ENCODE assay signal across 13 cellular contexts in the genomic region with DNA sequence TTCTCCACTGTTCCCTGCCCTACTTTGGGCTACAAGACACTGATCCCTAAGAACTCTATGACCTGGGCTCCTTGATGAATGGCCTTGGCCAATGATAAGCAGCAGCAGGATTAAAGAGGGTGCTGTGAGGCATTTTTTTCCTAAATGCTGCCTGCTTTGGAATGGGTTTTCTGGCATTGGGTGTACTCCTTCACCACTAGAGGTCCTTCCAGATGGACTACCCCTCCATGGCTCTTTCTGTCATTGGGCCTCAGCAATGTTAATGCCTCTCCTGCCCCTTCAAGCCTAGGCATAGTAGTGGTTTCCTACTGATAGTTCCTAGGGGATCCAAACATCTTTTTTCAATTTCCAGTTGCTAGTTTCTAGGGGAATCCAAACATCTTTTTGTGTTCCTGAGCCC.
DNase-seq lines count a peak whose midpoint lies in the region; ATAC-seq, FAIRE-seq and TF ChIP-seq lines count a peak whose summit lies in the region.
"Had no signal": no experiment of that assay in that cellular context is flagged by ENCODE, and none has a peak within 500 bp of the region (broad histone marks: within the 10 kb centered on the region; RNA-seq: fewer than 3 reads in every experiment).

No MANE protein-coding gene starts in this region.

- no peak overlapping the region for H3K27ac ChIP-seq in pancreas
- H3K27ac ChIP-seq: vagina had no signal

- H3K9me3 ChIP-seq in pancreas, result no peaks in the 10 kb centered on the region
- H3K9me3 ChIP-seq: vagina had no signal

- H3K4me3 ChIP-seq in epithelial cell of proximal tubule (ENCODE audit: low read depth, low read length) (no peak overlapping the region), pancreas (no peak overlapping the region)
- H3K4me3 ChIP-seq: vagina had no signal

- no peak overlapping the region for H3K27ac Mint-ChIP-seq in Calu3 (ENCODE audit: unreplicated experiment)

- DNase-seq in A172 (ENCODE audit: low spot score), result peak; percentile 3
- DNase-seq in NCI-H69 (lab: John Stamatoyannopoulos, UW), result peak; percentile 24
- no peak for DNase-seq in epithelial cell of proximal tubule (ENCODE audit: low read depth)
- no peak for DNase-seq in Calu3
- no peak for DNase-seq in pancreas
- DNase-seq in stimulated activated CD4-positive, alpha-beta T cell treated with anti-CD3 and anti-CD28 coated beads, Interleukin-2, amount 100 ng/mL, for 48 hours, result no peak
- no peak for DNase-seq in SKM-1 treated with dmso at 0.1 percent for 144 hours (lab: John Stamatoyannopoulos, UW; ENCODE audit: unreplicated experiment)
- DNase-seq: activated CD4-positive, alpha-beta T cell treated with anti-CD3 and anti-CD28 coated beads for 48 hours; activated effector memory CD4-positive, alpha-beta T cell treated with anti-CD3 and anti-CD28 coated beads, Interleukin-2, amount 50 U/mL, for 16 hours; left colon; stimulated activated CD4-positive, alpha-beta T cell treated with anti-CD3 and anti-CD28 coated beads, Interleukin-12 subunit alpha, Interleukin-12 subunit beta, amount 100 ng/mL, for 4 hours had no signal

- FAIRE-seq in pancreas (lab: Jason Lieb, UNC), result no peak

- H3K36me3 Mint-ChIP-seq in Calu3 (ENCODE audit: insufficient read depth, unreplicated experiment), result no peaks in the 10 kb centered on the region

- intact Hi-C loops in Calu3 (cut with micrococcal nuclease; ENCODE audit: unreplicated experiment), result no loop called here
- intact Hi-C loops in pancreas (cut with DNase I), result no loop called here

- no peaks in the 10 kb centered on the region for H3K9me3 Mint-ChIP-seq in Calu3 (ENCODE audit: low read depth, unreplicated experiment)

- H3K36me3 ChIP-seq in pancreas, result no peaks in the 10 kb centered on the region
- H3K36me3 ChIP-seq: vagina had no signal

- no peaks in the 10 kb centered on the region for H3K27me3 ChIP-seq in pancreas
- H3K27me3 ChIP-seq: vagina had no signal

- peaks cover 29% of the 10 kb centered on the region for H3K4me1 Mint-ChIP-seq in Calu3 (ENCODE audit: low read depth, unreplicated experiment)

- CTCF ChIA-PET in Calu3 (lab: Charles Lee), result no interaction called here

- no peaks in the 10 kb centered on the region for H3K27me3 Mint-ChIP-seq in Calu3 (ENCODE audit: unreplicated experiment)

- no peak for ATAC-seq in pancreas
- ATAC-seq: left colon had no signal

- no TSS peak for BruUV-seq in Calu3 (replicated peaks; lab: Mats Ljungman, UMichigan)

- TF ChIP-seq CTCF in GM12872 (IDR thresholded peaks at IDR 0.05; ENCODE audit: insufficient read depth, low read depth, low read length) (peak; percentile 54), epithelial cell of proximal tubule (conservative IDR thresholded peaks at IDR 0.05; ENCODE audit: low read depth, low read length) (peak; percentile 49), Calu3 (IDR thresholded peaks at IDR 0.05; ENCODE audit: unreplicated experiment) (no peak), pancreas (IDR thresholded peaks at IDR 0.05) (no peak)

- no peak overlapping the region for H3K4me3 Mint-ChIP-seq in Calu3 (ENCODE audit: low read depth, unreplicated experiment)

- H3K4me1 ChIP-seq in pancreas, result peaks cover 0 to 4% (median 0%) of the 10 kb centered on the region in 3 donors
- H3K4me1 ChIP-seq: vagina had no signal

Comparison
In these comparisons a context has a peak if more than half of its experiments do, and no peak if none do; other contexts are left out.
1. DNase-seq: peak in A172 (single experiment) and NCI-H69 (single experiment); none in epithelial cell of proximal tubule (single experiment), Calu3 (single experiment), pancreas (0 of 6), stimulated activated CD4-positive, alpha-beta T cell treated with anti-CD3 and anti-CD28 coated beads, Interleukin-2, amount 100 ng/mL, for 48 hours (0 of 2) and SKM-1 treated with dmso at 0.1 percent for 144 hours (single experiment).
2. CTCF ChIP-seq: peak in GM12872 (single experiment) and epithelial cell of proximal tubule (single experiment); none in Calu3 (single experiment) and pancreas (0 of 4).